ENCODE assay signal across 2 cellular contexts in genomic region chr4:169774466-169775445, GRCh38.
TF ChIP-seq lines count a peak whose summit lies in the region.

No MANE protein-coding gene starts in this region.

TF ChIP-seq in K562, 482 proteins besides CTCF, POLR2A, EP300 and RAD21 (continued from another document and continues in another):
- TF ChIP-seq POLR2G (IDR thresholded peaks at IDR 0.05; ENCODE audit: low read depth, low read length) (peak; percentile 53; the same call in 1 of the 2 replicates), XRCC3 (IDR thresholded peaks at IDR 0.05) (no peak), L3MBTL2 (IDR thresholded peaks at IDR 0.05) (peak; percentile 90), ZBTB40 (IDR thresholded peaks at IDR 0.05) (peak; percentile 34; the same call in 1 of the 2 replicates), ZBTB40 (CRISPR knock-in tag; IDR thresholded peaks at IDR 0.05) (no peak), SAFB (IDR thresholded peaks at IDR 0.05; ENCODE audit: borderline replicate concordance, low read depth, low read length) (peak; percentile 83), CTCFL (IDR thresholded peaks at IDR 0.05; ENCODE audit: borderline replicate concordance, insufficient read depth, low read depth, low read length, poor library complexity, severe bottlenecking) (peak; percentile 93), DLX4 (CRISPR knock-in tag; IDR thresholded peaks at IDR 0.05) (no peak), RBFOX2 (IDR thresholded peaks at IDR 0.05; ENCODE audit: low read depth, low read length) (0 out of 2 replicates have a peak, but pooled peaks have one; percentile 40), ZNF311 (CRISPR knock-in tag; IDR thresholded peaks at IDR 0.05) (no peak), HDAC2 (IDR thresholded peaks at IDR 0.05) (0 out of 2 replicates have a peak, but pooled peaks have one; percentile 20)

TF ChIP-seq in HepG2, 621 proteins besides CTCF, POLR2A, EP300 and RAD21 (continued from another document):
- no peak for TF ChIP-seq ZHX2 (IDR thresholded peaks at IDR 0.05; ENCODE audit: low read depth)
- TF ChIP-seq ZHX2 (CRISPR knock-in tag; IDR thresholded peaks at IDR 0.05; ENCODE audit: borderline replicate concordance) = no peak
- no peak for TF ChIP-seq ZNF780A (CRISPR knock-in tag; IDR thresholded peaks at IDR 0.05)
- no peak for TF ChIP-seq POGZ (CRISPR knock-in tag; IDR thresholded peaks at IDR 0.05)
